ENCODE assay signal across 1 cellular context in genomic region chr17:64058547-64059115, GRCh38.
TF ChIP-seq lines count a peak whose summit lies in the region.

No MANE protein-coding gene starts in this region.

TF ChIP-seq in GM23338, 12 proteins besides CTCF, POLR2A, EP300 and RAD21 (continued from another document):
- TF ChIP-seq, protein P1, sequence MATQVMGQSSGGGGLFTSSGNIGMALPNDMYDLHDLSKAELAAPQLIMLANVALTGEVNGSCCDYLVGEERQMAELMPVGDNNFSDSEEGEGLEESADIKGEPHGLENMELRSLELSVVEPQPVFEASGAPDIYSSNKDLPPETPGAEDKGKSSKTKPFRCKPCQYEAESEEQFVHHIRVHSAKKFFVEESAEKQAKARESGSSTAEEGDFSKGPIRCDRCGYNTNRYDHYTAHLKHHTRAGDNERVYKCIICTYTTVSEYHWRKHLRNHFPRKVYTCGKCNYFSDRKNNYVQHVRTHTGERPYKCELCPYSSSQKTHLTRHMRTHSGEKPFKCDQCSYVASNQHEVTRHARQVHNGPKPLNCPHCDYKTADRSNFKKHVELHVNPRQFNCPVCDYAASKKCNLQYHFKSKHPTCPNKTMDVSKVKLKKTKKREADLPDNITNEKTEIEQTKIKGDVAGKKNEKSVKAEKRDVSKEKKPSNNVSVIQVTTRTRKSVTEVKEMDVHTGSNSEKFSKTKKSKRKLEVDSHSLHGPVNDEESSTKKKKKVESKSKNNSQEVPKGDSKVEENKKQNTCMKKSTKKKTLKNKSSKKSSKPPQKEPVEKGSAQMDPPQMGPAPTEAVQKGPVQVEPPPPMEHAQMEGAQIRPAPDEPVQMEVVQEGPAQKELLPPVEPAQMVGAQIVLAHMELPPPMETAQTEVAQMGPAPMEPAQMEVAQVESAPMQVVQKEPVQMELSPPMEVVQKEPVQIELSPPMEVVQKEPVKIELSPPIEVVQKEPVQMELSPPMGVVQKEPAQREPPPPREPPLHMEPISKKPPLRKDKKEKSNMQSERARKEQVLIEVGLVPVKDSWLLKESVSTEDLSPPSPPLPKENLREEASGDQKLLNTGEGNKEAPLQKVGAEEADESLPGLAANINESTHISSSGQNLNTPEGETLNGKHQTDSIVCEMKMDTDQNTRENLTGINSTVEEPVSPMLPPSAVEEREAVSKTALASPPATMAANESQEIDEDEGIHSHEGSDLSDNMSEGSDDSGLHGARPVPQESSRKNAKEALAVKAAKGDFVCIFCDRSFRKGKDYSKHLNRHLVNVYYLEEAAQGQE (IDR thresholded peaks at IDR 0.05; ENCODE audit: unreplicated experiment): no peak
- TF ChIP-seq ZNF114 (CRISPR knock-in tag; IDR thresholded peaks at IDR 0.05): no peak
- TF ChIP-seq, protein P2, sequence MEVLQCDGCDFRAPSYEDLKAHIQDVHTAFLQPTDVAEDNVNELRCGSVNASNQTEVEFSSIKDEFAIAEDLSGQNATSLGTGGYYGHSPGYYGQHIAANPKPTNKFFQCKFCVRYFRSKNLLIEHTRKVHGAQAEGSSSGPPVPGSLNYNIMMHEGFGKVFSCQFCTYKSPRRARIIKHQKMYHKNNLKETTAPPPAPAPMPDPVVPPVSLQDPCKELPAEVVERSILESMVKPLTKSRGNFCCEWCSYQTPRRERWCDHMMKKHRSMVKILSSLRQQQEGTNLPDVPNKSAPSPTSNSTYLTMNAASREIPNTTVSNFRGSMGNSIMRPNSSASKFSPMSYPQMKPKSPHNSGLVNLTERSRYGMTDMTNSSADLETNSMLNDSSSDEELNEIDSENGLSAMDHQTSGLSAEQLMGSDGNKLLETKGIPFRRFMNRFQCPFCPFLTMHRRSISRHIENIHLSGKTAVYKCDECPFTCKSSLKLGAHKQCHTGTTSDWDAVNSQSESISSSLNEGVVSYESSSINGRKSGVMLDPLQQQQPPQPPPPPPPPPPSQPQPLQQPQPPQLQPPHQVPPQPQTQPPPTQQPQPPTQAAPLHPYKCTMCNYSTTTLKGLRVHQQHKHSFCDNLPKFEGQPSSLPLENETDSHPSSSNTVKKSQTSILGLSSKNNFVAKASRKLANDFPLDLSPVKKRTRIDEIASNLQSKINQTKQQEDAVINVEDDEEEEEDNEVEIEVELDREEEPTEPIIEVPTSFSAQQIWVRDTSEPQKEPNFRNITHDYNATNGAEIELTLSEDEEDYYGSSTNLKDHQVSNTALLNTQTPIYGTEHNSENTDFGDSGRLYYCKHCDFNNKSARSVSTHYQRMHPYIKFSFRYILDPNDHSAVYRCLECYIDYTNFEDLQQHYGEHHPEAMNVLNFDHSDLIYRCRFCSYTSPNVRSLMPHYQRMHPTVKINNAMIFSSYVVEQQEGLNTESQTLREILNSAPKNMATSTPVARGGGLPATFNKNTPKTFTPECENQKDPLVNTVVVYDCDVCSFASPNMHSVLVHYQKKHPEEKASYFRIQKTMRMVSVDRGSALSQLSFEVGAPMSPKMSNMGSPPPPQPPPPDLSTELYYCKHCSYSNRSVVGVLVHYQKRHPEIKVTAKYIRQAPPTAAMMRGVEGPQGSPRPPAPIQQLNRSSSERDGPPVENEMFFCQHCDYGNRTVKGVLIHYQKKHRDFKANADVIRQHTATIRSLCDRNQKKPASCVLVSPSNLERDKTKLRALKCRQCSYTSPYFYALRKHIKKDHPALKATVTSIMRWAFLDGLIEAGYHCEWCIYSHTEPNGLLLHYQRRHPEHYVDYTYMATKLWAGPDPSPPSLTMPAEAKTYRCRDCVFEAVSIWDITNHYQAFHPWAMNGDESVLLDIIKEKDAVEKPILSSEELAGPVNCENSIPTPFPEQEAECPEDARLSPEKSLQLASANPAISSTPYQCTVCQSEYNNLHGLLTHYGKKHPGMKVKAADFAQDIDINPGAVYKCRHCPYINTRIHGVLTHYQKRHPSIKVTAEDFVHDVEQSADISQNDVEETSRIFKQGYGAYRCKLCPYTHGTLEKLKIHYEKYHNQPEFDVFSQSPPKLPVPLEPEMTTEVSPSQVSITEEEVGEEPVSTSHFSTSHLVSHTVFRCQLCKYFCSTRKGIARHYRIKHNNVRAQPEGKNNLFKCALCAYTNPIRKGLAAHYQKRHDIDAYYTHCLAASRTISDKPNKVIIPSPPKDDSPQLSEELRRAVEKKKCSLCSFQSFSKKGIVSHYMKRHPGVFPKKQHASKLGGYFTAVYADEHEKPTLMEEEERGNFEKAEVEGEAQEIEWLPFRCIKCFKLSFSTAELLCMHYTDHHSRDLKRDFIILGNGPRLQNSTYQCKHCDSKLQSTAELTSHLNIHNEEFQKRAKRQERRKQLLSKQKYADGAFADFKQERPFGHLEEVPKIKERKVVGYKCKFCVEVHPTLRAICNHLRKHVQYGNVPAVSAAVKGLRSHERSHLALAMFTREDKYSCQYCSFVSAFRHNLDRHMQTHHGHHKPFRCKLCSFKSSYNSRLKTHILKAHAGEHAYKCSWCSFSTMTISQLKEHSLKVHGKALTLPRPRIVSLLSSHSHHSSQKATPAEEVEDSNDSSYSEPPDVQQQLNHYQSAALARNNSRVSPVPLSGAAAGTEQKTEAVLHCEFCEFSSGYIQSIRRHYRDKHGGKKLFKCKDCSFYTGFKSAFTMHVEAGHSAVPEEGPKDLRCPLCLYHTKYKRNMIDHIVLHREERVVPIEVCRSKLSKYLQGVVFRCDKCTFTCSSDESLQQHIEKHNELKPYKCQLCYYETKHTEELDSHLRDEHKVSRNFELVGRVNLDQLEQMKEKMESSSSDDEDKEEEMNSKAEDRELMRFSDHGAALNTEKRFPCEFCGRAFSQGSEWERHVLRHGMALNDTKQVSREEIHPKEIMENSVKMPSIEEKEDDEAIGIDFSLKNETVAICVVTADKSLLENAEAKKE (CRISPR knock-in tag; IDR thresholded peaks at IDR 0.05): no peak
- TF ChIP-seq CREB1 (CRISPR knock-in tag; IDR thresholded peaks at IDR 0.05; ENCODE audit: low read depth): no peak
- TF ChIP-seq POLR2AphosphoS5 (IDR thresholded peaks at IDR 0.05; ENCODE audit: low read depth): no peak
